In the genomic region with DNA sequence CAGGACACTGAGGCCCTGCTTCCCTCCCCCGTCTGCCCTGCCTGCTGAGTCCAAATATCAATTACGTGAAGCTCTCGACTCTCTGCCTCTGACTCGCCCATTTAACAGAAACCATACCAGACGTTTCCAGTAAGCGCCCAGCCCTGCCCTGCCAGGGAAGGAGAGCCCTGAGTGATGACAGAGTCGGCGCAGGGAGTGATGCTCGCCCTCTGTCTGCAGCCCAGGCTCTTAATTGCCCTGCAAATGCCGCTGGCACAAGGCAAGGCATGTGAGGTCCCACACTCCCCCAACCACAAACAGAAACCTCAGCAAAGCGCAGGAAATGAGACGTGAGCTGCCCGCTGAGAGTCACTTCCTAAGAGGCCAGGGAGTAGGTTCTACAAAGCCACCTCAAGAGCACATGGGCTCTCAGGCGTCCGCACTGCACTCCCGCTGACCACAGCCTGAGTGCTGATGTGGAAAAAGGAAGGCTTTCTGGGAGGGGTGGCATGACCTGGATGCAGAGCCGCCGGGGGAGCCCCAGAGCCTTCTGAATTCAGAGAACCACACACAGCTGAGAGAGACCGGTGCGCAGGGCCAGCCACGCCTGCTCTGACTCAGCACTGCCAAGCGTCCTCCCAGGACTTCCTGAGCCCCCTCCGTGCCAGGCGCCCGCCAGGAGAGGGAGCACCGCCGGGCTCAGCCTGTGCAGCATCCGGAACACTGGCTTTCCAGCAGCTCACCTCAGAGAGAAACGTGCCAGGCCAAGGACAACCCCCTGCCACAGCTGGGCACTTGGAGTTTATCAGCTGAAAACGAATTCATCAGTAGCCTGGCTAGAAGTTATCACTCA, we compare ENCODE assay signal across 8 cellular contexts. TPM values are rescaled to one million over a fixed set of nuclear protein-coding genes. Genes with fewer than 3 reads are reported as not detected.
DNase-seq lines count a peak whose midpoint lies in the region; ATAC-seq and TF ChIP-seq lines count a peak whose summit lies in the region.

No MANE protein-coding gene starts in this region.

- no peaks in the 10 kb centered on the region for H3K27me3 Mint-ChIP-seq in natural killer cell (ENCODE audit: low read depth in 2 of 2)
- peaks cover 52 to 64% of the 10 kb centered on the region in 2 donors for H3K27me3 Mint-ChIP-seq in stimulated activated naive B cell treated with anti-CD40 and anti-IgM and Interleukin-4, amounts not matched to agents 10 μg/mL and 1 μg/mL and 100 μg/mL, for 72 hours

- POLR2A ChIA-PET in Panc1 (lab: Charles Lee): no interaction called here

- H3K27ac Mint-ChIP-seq in natural killer cell: peak overlapping the region; percentile 96 to 100
- peak overlapping the region; percentile 92 for H3K27ac Mint-ChIP-seq in stimulated activated naive B cell treated with anti-CD40 and anti-IgM and Interleukin-4, amounts not matched to agents 10 μg/mL and 1 μg/mL and 100 μg/mL, for 72 hours

- peak; percentile 3 for TF ChIP-seq CTCF in HL-60 (IDR thresholded peaks at IDR 0.05; ENCODE audit: insufficient read depth, low read length)
- peak; percentile 78; the same call in 1 of the 2 replicates for TF ChIP-seq CTCF in Panc1 (IDR thresholded peaks at IDR 0.05)
- peak; percentile 29 to 46 for TF ChIP-seq CTCF in fibroblast of lung (conservative IDR thresholded peaks at IDR 0.05 in 1 of 2, IDR thresholded peaks at IDR 0.05 in 1 of 2; ENCODE audit: low read depth in 1 of 2, low read length in 2 of 2)
- peak; percentile 23 for TF ChIP-seq CTCF in natural killer cell (IDR thresholded peaks at IDR 0.05)

- H3K4me3 Mint-ChIP-seq in natural killer cell: peak overlapping the region; percentile 98
- peak overlapping the region; percentile 73 to 76 for H3K4me3 Mint-ChIP-seq in stimulated activated naive B cell treated with anti-CD40 and anti-IgM and Interleukin-4, amounts not matched to agents 10 μg/mL and 1 μg/mL and 100 μg/mL, for 72 hours

- H3K4me2 ChIP-seq in fibroblast of lung (ENCODE audit: extremely low read depth, insufficient read depth, low read length): peak overlapping the region; percentile 80

- H3K27ac ChIP-seq in HL-60 (replicated peaks) (peak overlapping the region; percentile 70), Panc1 (ENCODE audit: low read length) (peak overlapping the region; percentile 90), fibroblast of lung (ENCODE audit: insufficient read depth, low read length) (peak overlapping the region; percentile 85)

- H4K20me1 ChIP-seq in fibroblast of lung (ENCODE audit: control insufficient read depth, extremely low read depth, insufficient read depth, low read length): no peaks in the 10 kb centered on the region

- no peaks in the 10 kb centered on the region for H3K36me3 Mint-ChIP-seq in natural killer cell
- no peaks in the 10 kb centered on the region for H3K36me3 Mint-ChIP-seq in stimulated activated naive B cell treated with anti-CD40 and anti-IgM and Interleukin-4, amounts not matched to agents 10 μg/mL and 1 μg/mL and 100 μg/mL, for 72 hours

- H3K9me3 ChIP-seq in Panc1 (ENCODE audit: control insufficient read depth, insufficient read depth, low read depth, low read length) (no peaks in the 10 kb centered on the region), fibroblast of lung (ENCODE audit: control insufficient read depth, insufficient read depth, low read depth, low read length) (no peaks in the 10 kb centered on the region)

- CTCF ChIA-PET in Panc1 (lab: Charles Lee): no interaction called here

- peak overlapping the region; percentile 47 for H3K9ac ChIP-seq in fibroblast of lung (ENCODE audit: insufficient read depth, low read length)

- DNase-seq in COLO668 (lab: John Stamatoyannopoulos, UW; ENCODE audit: unreplicated experiment) (peak; percentile 91), HL-60 (ENCODE audit: low read depth in 1 of 2, low spot score in 1 of 2) (peak; percentile 93 to 97), Panc1 (ENCODE audit: low read depth, low spot score) (peak; percentile 68), activated T-helper 1 cell treated with Interleukin-2 at 50 U/mL for 16 hours (ENCODE audit: low read depth) (peak; percentile 82), fibroblast of lung (ENCODE audit: low read depth in 2 of 2) (peak; percentile 83 to 92), natural killer cell (peak; percentile 86)
- DNase-seq in stimulated activated naive B cell treated with anti-CD40 and anti-IgM and Interleukin-4, amounts not matched to agents 10 μg/mL and 1 μg/mL and 100 μg/mL, for 72 hours: peak; percentile 78

- H3K36me3 ChIP-seq in Panc1 (ENCODE audit: control insufficient read depth, insufficient read depth, low read length) (no peaks in the 10 kb centered on the region), fibroblast of lung (ENCODE audit: control insufficient read depth, insufficient read depth, low read length) (no peaks in the 10 kb centered on the region)

- H3K4me1 ChIP-seq in Panc1 (ENCODE audit: control insufficient read depth, insufficient read depth, low read length) (peaks cover 29% of the 10 kb centered on the region), fibroblast of lung (ENCODE audit: control insufficient read depth, extremely low read depth, insufficient read depth, low read length) (peaks cover 11% of the 10 kb centered on the region)

- H3K79me2 ChIP-seq in fibroblast of lung (ENCODE audit: control insufficient read depth, insufficient read depth, low read length): peaks cover 15% of the 10 kb centered on the region

- no TSS peak for BruUV-seq in Panc1 (replicated peaks; lab: Mats Ljungman, UMichigan)

- peaks cover 63 to 80% of the 10 kb centered on the region in 2 donors for H3K4me1 Mint-ChIP-seq in natural killer cell
- H3K4me1 Mint-ChIP-seq in stimulated activated naive B cell treated with anti-CD40 and anti-IgM and Interleukin-4, amounts not matched to agents 10 μg/mL and 1 μg/mL and 100 μg/mL, for 72 hours: peaks cover 24 to 67% of the 10 kb centered on the region in 2 donors

- peak overlapping the region; percentile 29 for H3K4me3 ChIP-seq in HL-60 (replicated peaks; ENCODE audit: insufficient read depth, low read length)
- peak overlapping the region; percentile 35 to 66 for H3K4me3 ChIP-seq in Panc1 (ENCODE audit: low read depth in 2 of 2, low read length in 2 of 2)
- peak overlapping the region; percentile 23 to 40 (median 31) for H3K4me3 ChIP-seq in fibroblast of lung (replicated peaks in 1 of 4; ENCODE audit: control extremely low read depth in 1 of 4, insufficient read depth in 1 of 4, low read depth in 3 of 4, low read length in 4 of 4)

- ATAC-seq in GM19395 (IDR thresholded peaks at IDR 0.05; ENCODE audit: unreplicated experiment): peak; percentile 64
- ATAC-seq in Panc1: peak; percentile 86
- peak; percentile 76 to 90 (median 76) for ATAC-seq in natural killer cell
- peak; percentile 79 to 82 for ATAC-seq in stimulated activated naive B cell treated with anti-CD40 and anti-IgM and Interleukin-4, amounts not matched to agents 10 μg/mL and 1 μg/mL and 100 μg/mL, for 72 hours (replicated peaks)

- H3K9me3 Mint-ChIP-seq in natural killer cell: no peaks in the 10 kb centered on the region
- H3K9me3 Mint-ChIP-seq in stimulated activated naive B cell treated with anti-CD40 and anti-IgM and Interleukin-4, amounts not matched to agents 10 μg/mL and 1 μg/mL and 100 μg/mL, for 72 hours: no peaks in the 10 kb centered on the region

- H2AFZ ChIP-seq in fibroblast of lung (ENCODE audit: low read length): peak overlapping the region; percentile 57

- in situ Hi-C loops in Panc1 (cut with HindIII; ENCODE audit: low pct_unique_long_range_greater_than_20kb, low sequenced_read_pairs): no loop called here

- H3K27me3 ChIP-seq in HL-60 (ENCODE audit: insufficient read depth, poor library complexity, severe bottlenecking): peaks cover 14% of the 10 kb centered on the region
- H3K27me3 ChIP-seq in Panc1 (ENCODE audit: control insufficient read depth, insufficient read depth, low read length): no peaks in the 10 kb centered on the region
- no peaks in the 10 kb centered on the region for H3K27me3 ChIP-seq in fibroblast of lung (ENCODE audit: control insufficient read depth, insufficient read depth, low read length)

- intact Hi-C loops in Panc1 (cut with micrococcal nuclease; ENCODE audit: unreplicated experiment): no loop called here
- intact Hi-C loops in natural killer cell (cut with micrococcal nuclease): loop anchor here (1.0 to 2.0 kb wide), 6 partner anchors 56 to 171 kb away; partner anchors contain the start of genes HAUS3, MXD4, POLN and RNF4

RNA-seq across cellular contexts. Expression of gene ZFYVE28, which starts 5.3 kb away (rescaled TPM):
- 11.9 TPM for total RNA-seq in Panc1 (2021; ENCODE audit: unreplicated experiment)
- 13.0 TPM for polyA plus RNA-seq in Panc1 (2012; ENCODE audit: insufficient read length)
- 8.2 and 11.6 TPM in 2 replicates for total RNA-seq in fibroblast of lung
- polyA plus RNA-seq in fibroblast of lung: 2.4 and 5.0 TPM in 2 replicates
- polyA plus RNA-seq in fibroblast of lung (2012): 2.6 and 7.2 TPM in 2 replicates
- 2.7 and 6.6 TPM in 2 replicates for polyA minus RNA-seq in fibroblast of lung (ENCODE audit: low replicate concordance)
- total RNA-seq in natural killer cell: 100 to 1,000 TPM in 2 of 3 donors, 10 to 100 TPM in 1; 85.4 to 107 (median 104) TPM

RNA-seq across cellular contexts. Expression of gene CFAP99, which starts 5.7 kb away (rescaled TPM):
- 0.33 TPM for total RNA-seq in Panc1 (2021; ENCODE audit: unreplicated experiment)
- 0.21 TPM for polyA plus RNA-seq in Panc1 (2012; ENCODE audit: insufficient read length)
- under 0.01 TPM in 1 of 2 replicates, not detected in the other for total RNA-seq in fibroblast of lung
- polyA plus RNA-seq in fibroblast of lung: not detected in 2 replicates
- not detected in 2 replicates for polyA plus RNA-seq in fibroblast of lung (2012)
- 0.15 TPM in 1 of 2 replicates, not detected in the other for polyA minus RNA-seq in fibroblast of lung (ENCODE audit: low replicate concordance)
- not detected for total RNA-seq in natural killer cell

RNA-seq across cellular contexts. Expression of gene RNF4, which starts 55.8 kb away (rescaled TPM):
- 55.0 TPM for total RNA-seq in Panc1 (2021; ENCODE audit: unreplicated experiment)
- polyA plus RNA-seq in Panc1 (2012; ENCODE audit: insufficient read length): 59.0 TPM
- 32.4 and 45.6 TPM in 2 replicates for total RNA-seq in fibroblast of lung
- 72.4 and 89.4 TPM in 2 replicates for polyA plus RNA-seq in fibroblast of lung
- 40.4 and 41.9 TPM in 2 replicates for polyA plus RNA-seq in fibroblast of lung (2012)
- polyA minus RNA-seq in fibroblast of lung (ENCODE audit: low replicate concordance): 62.6 and 100 TPM in 2 replicates
- total RNA-seq in natural killer cell: 100 to 1,000 TPM; 103 to 130 (median 123) TPM

Comparison
In these comparisons a context has a peak if more than half of its experiments do, and no peak if none do; other contexts are left out.
1. Peak in every context shown above with its lines: DNase-seq, ATAC-seq, H3K4me3 ChIP-seq and H3K27ac ChIP-seq.
2. CTCF ChIP-seq: peak in every context shown above with its lines; median percentile 78 in Panc1; 38 in fibroblast of lung; 23 in natural killer cell; 3 in HL-60.